Comparison of ENCODE assay signal across 1 cellular context in genomic region chr10:27642023-27642589, GRCh38.
TF ChIP-seq lines count a peak whose summit lies in the region.

No MANE protein-coding gene starts in this region.

TF ChIP-seq in HEK293, 187 proteins besides CTCF, POLR2A, EP300 and RAD21 (continued from another document):
- TF ChIP-seq GLI2 (tag by site-specific recombination; IDR thresholded peaks at IDR 0.05; ENCODE audit: borderline replicate concordance, low read depth) (no peak), REPIN1 (tag by site-specific recombination; IDR thresholded peaks at IDR 0.05; ENCODE audit: low read depth) (no peak), ZBTB48 (tag by site-specific recombination; IDR thresholded peaks at IDR 0.05) (no peak), HOXD13 (CRISPR knock-in tag; IDR thresholded peaks at IDR 0.05; ENCODE audit: borderline replicate concordance) (no peak), ZNF473 (tag by site-specific recombination; IDR thresholded peaks at IDR 0.05) (no peak), ZBTB8A (tag by site-specific recombination; IDR thresholded peaks at IDR 0.05) (no peak), SP3 (tag by site-specific recombination; IDR thresholded peaks at IDR 0.05) (no peak), ZSCAN18 (tag by site-specific recombination; IDR thresholded peaks at IDR 0.05) (no peak), ZNF280C (tag by site-specific recombination; IDR thresholded peaks at IDR 0.05) (no peak), ZNF184 (tag by site-specific recombination; IDR thresholded peaks at IDR 0.05) (no peak), ZNF701 (tag by site-specific recombination; IDR thresholded peaks at IDR 0.05) (no peak), ZNF223 (tag by site-specific recombination; IDR thresholded peaks at IDR 0.05) (no peak), PRDM6 (tag by site-specific recombination; IDR thresholded peaks at IDR 0.05) (no peak), ZNF157 (tag by site-specific recombination; IDR thresholded peaks at IDR 0.05) (no peak)
